ENCODE assay signal across 11 cellular contexts in genomic region chr13:48184260-48184659, GRCh38. TPM values are rescaled to one million over a fixed set of nuclear protein-coding genes. Genes with fewer than 3 reads are reported as not detected.
DNase-seq lines count a peak whose midpoint lies in the region; ATAC-seq and TF ChIP-seq lines count a peak whose summit lies in the region.
"Had no signal": no experiment of that assay in that cellular context is flagged by ENCODE, and none has a peak within 500 bp of the region (broad histone marks: within the 10 kb centered on the region; RNA-seq: fewer than 3 reads in every experiment).

No MANE protein-coding gene starts in this region.

- no peaks in the 10 kb centered on the region for H3K27me3 Mint-ChIP-seq in CD4-positive, alpha-beta memory T cell
- H3K27me3 Mint-ChIP-seq in effector memory CD8-positive, alpha-beta T cell: no peaks in the 10 kb centered on the region
- peaks cover 6% of the 10 kb centered on the region for H3K27me3 Mint-ChIP-seq in activated CD4-positive, alpha-beta memory T cell treated with anti-CD3 and anti-CD28 coated beads, Interleukin-2, amount 10 ng/mL, durations not matched to agents 7 days and 5 days

- H3K4me3 ChIP-seq in CD4-positive, alpha-beta memory T cell (ENCODE audit: low read length in 2 of 2): no peak overlapping the region
- H3K4me3 ChIP-seq in lower lobe of right lung: no peak overlapping the region

- no peaks in the 10 kb centered on the region for H3K27me3 ChIP-seq in CD4-positive, alpha-beta memory T cell (ENCODE audit: insufficient read depth, low read length)
- no peaks in the 10 kb centered on the region for H3K27me3 ChIP-seq in lower lobe of right lung (ENCODE audit: low read depth)

- H3K4me1 Mint-ChIP-seq in CD4-positive, alpha-beta memory T cell: peaks cover 45 to 67% (median 56%) of the 10 kb centered on the region in 4 donors
- H3K4me1 Mint-ChIP-seq in effector memory CD8-positive, alpha-beta T cell (ENCODE audit: low read depth in 2 of 2): peaks cover 20 to 24% of the 10 kb centered on the region in 2 donors
- H3K4me1 Mint-ChIP-seq in activated CD4-positive, alpha-beta memory T cell treated with anti-CD3 and anti-CD28 coated beads, Interleukin-2, amount 10 ng/mL, durations not matched to agents 7 days and 5 days: peaks cover 32% of the 10 kb centered on the region

- no peak for DNase-seq in CD4-positive, alpha-beta memory T cell
- no peak for DNase-seq in effector memory CD8-positive, alpha-beta T cell
- no peak for DNase-seq in GOT3 (lab: John Stamatoyannopoulos, UW)
- DNase-seq in activated CD4-positive, alpha-beta memory T cell treated with anti-CD3 and anti-CD28 coated beads, Interleukin-2, amount 10 ng/mL, durations not matched to agents 7 days and 5 days: no peak
- DNase-seq in NCI-H526 treated with DMSO at 0.1 percent for 48 hours (lab: John Stamatoyannopoulos, UW): no peak
- DNase-seq in lower lobe of right lung: no peak
- DNase-seq: activated T-cell treated with anti-CD3 and anti-CD28 coated beads, Interleukin-2, amount 50 U/mL, for 48 hours; MM.1S; stimulated activated CD4-positive, alpha-beta T cell treated with anti-CD3 and anti-CD28 coated beads, Interleukin-4, amount 100 ng/mL, for 4 hours had no signal

- H3K9me3 ChIP-seq in CD4-positive, alpha-beta memory T cell (ENCODE audit: control insufficient read depth in 1 of 2, low read length in 2 of 2): no peaks in the 10 kb centered on the region
- no peaks in the 10 kb centered on the region for H3K9me3 ChIP-seq in lower lobe of right lung

- peak overlapping the region; percentile 74 to 96 (median 80) for H3K27ac Mint-ChIP-seq in CD4-positive, alpha-beta memory T cell
- H3K27ac Mint-ChIP-seq in effector memory CD8-positive, alpha-beta T cell: peak overlapping the region in 1 of 2 donors; percentile 85
- no peak overlapping the region for H3K27ac Mint-ChIP-seq in activated CD4-positive, alpha-beta memory T cell treated with anti-CD3 and anti-CD28 coated beads, Interleukin-2, amount 10 ng/mL, durations not matched to agents 7 days and 5 days

- ATAC-seq in GM18868 (IDR thresholded peaks at IDR 0.05; ENCODE audit: unreplicated experiment) (peak; percentile 60), HG03280 (IDR thresholded peaks at IDR 0.05; ENCODE audit: unreplicated experiment) (peak; percentile 42), lower lobe of right lung (no peak)
- no peak for ATAC-seq in effector memory CD8-positive, alpha-beta T cell (replicated peaks)

- CTCF ChIA-PET in CD4-positive, alpha-beta memory T cell (lab: Charles Lee; ENCODE audit: partially characterized antibody): interaction anchor here (0.5 to 1.8 kb wide), 6 partner anchors 29 to 57 kb away, joined by 3 to 10 read pairs (median 4); partner anchors contain the start of gene ITM2B
- CTCF ChIA-PET in activated CD4-positive, alpha-beta memory T cell treated with anti-CD3 and anti-CD28 coated beads, Interleukin-2, amount 10 ng/mL, durations not matched to agents 7 days and 5 days (lab: Charles Lee): interaction anchor here (1.0 to 1.6 kb wide), 2 partner anchors 49 to 57 kb away, joined by 3 to 4 read pairs; partner anchors contain the start of gene ITM2B

- no peak overlapping the region for H3K27ac ChIP-seq in CD4-positive, alpha-beta memory T cell (ENCODE audit: low read depth, low read length)
- H3K27ac ChIP-seq in lower lobe of right lung: no peak overlapping the region

- no peaks in the 10 kb centered on the region for H3K36me3 ChIP-seq in CD4-positive, alpha-beta memory T cell (ENCODE audit: insufficient read depth, low read length)
- H3K36me3 ChIP-seq in lower lobe of right lung: no peaks in the 10 kb centered on the region

- H3K4me3 Mint-ChIP-seq in CD4-positive, alpha-beta memory T cell: peak overlapping the region; percentile 2 to 87 (median 39)
- H3K4me3 Mint-ChIP-seq in effector memory CD8-positive, alpha-beta T cell: peak overlapping the region; percentile 13 to 26
- H3K4me3 Mint-ChIP-seq in activated CD4-positive, alpha-beta memory T cell treated with anti-CD3 and anti-CD28 coated beads, Interleukin-2, amount 10 ng/mL, durations not matched to agents 7 days and 5 days: no peak overlapping the region

- POLR2A ChIA-PET in CD4-positive, alpha-beta memory T cell (lab: Charles Lee; ENCODE audit: partially characterized antibody): interaction anchor here (0.8 to 5.0 kb wide), 6 partner anchors 17 to 55 kb away, joined by 3 to 60 read pairs (median 30); partner anchors contain the start of gene ITM2B
- POLR2A ChIA-PET in activated CD4-positive, alpha-beta memory T cell treated with anti-CD3 and anti-CD28 coated beads, Interleukin-2, amount 10 ng/mL, durations not matched to agents 7 days and 5 days (lab: Charles Lee): interaction anchor here (1.0 to 1.8 kb wide), 2 partner anchors 37 to 49 kb away, joined by 4 to 5 read pairs; partner anchors contain the start of gene ITM2B

- intact Hi-C loops in CD4-positive, alpha-beta memory T cell (cut with micrococcal nuclease): no loop called here
- intact Hi-C loops in lower lobe of right lung (cut with DNase I): no loop called here

- peaks cover 0 to 3% (median 0%) of the 10 kb centered on the region in 8 donors for H3K9me3 Mint-ChIP-seq in CD4-positive, alpha-beta memory T cell
- no peaks in the 10 kb centered on the region for H3K9me3 Mint-ChIP-seq in effector memory CD8-positive, alpha-beta T cell
- H3K9me3 Mint-ChIP-seq in activated CD4-positive, alpha-beta memory T cell treated with anti-CD3 and anti-CD28 coated beads, Interleukin-2, amount 10 ng/mL, durations not matched to agents 7 days and 5 days: no peaks in the 10 kb centered on the region

- H3K4me1 ChIP-seq in CD4-positive, alpha-beta memory T cell (ENCODE audit: insufficient read depth, low read length): peaks cover 69% of the 10 kb centered on the region
- no peaks in the 10 kb centered on the region for H3K4me1 ChIP-seq in lower lobe of right lung

- H3K36me3 Mint-ChIP-seq in CD4-positive, alpha-beta memory T cell: no peaks in the 10 kb centered on the region
- H3K36me3 Mint-ChIP-seq in effector memory CD8-positive, alpha-beta T cell (ENCODE audit: insufficient read depth): peaks cover 4% of the 10 kb centered on the region
- H3K36me3 Mint-ChIP-seq in activated CD4-positive, alpha-beta memory T cell treated with anti-CD3 and anti-CD28 coated beads, Interleukin-2, amount 10 ng/mL, durations not matched to agents 7 days and 5 days (ENCODE audit: low read depth): no peaks in the 10 kb centered on the region

- TF ChIP-seq CTCF in lower lobe of right lung (IDR thresholded peaks at IDR 0.05): no peak

RNA-seq across cellular contexts. Expression of gene ITM2B, which starts 48.7 kb away (rescaled TPM):
- total RNA-seq in CD4-positive, alpha-beta memory T cell: 100 to 1,000 TPM; 653 to 670 TPM
- 1,000 to 10,000 TPM; 1,454 to 1,558 TPM for polyA plus RNA-seq in CD4-positive, alpha-beta memory T cell
- total RNA-seq in activated CD4-positive, alpha-beta memory T cell treated with anti-CD3 and anti-CD28 coated beads, Interleukin-2, amount 10 ng/mL, durations not matched to agents 7 days and 5 days: 100 to 1,000 TPM; 226 to 227 TPM
- total RNA-seq in lower lobe of right lung: 834 TPM

Comparison
In these comparisons a context has a peak if more than half of its experiments do, and no peak if none do; other contexts are left out.
1. ATAC-seq: peak in GM18868 (single experiment) and HG03280 (single experiment); none in effector memory CD8-positive, alpha-beta T cell (single experiment) and lower lobe of right lung (0 of 2).